In the genomic region with DNA sequence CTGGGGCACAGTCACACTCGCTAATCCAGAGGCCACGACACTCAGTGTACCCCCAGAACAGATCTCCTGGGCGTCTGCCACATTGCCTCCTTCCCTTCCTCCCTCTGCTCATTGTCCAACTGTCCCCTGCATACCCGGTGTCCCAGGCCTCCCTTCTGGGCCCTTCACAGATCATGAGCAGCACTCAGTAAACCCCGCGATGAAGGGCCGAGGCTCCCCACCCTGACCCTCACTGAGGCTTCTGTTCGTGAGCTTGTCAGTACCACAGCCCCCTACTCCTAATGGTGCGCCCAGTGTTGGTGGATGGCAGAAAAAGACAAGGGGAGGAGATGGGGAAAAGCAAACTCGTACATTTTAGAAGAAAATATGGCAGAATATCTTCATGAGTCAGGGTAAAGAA, we compare ENCODE assay signal across 18 cellular contexts. TPM values are rescaled to one million over a fixed set of nuclear protein-coding genes. Genes with fewer than 3 reads are reported as not detected.
DNase-seq lines count a peak whose midpoint lies in the region; ATAC-seq and TF ChIP-seq lines count a peak whose summit lies in the region.
"Had no signal": no experiment of that assay in that cellular context is flagged by ENCODE, and none has a peak within 500 bp of the region (broad histone marks: within the 10 kb centered on the region; RNA-seq: fewer than 3 reads in every experiment).

No MANE protein-coding gene starts in this region.

- no peak overlapping the region for H2BK120ac ChIP-seq in neuronal stem cell (ENCODE audit: low read depth, low read length)

- no peak overlapping the region for H3K4me3 ChIP-seq in neuronal stem cell (ENCODE audit: low read length in 2 of 2)
- H3K4me3 ChIP-seq: GM12878 had no signal

- H3K27me3 Mint-ChIP-seq in T-helper 17 cell (no peaks in the 10 kb centered on the region), glutamatergic neuron (ENCODE audit: unreplicated experiment) (peaks cover 12% of the 10 kb centered on the region)
- H3K27me3 Mint-ChIP-seq: CD8-positive, alpha-beta memory T cell had no signal

- peak overlapping the region; percentile 53 for H2AK5ac ChIP-seq in neuronal stem cell (ENCODE audit: low read depth, low read length)

- H3K4me1 Mint-ChIP-seq in T-helper 17 cell (peaks cover 3% of the 10 kb centered on the region), glutamatergic neuron (ENCODE audit: low read depth, unreplicated experiment) (peaks cover 16% of the 10 kb centered on the region)

- H3K4me3 Mint-ChIP-seq in T-helper 17 cell (no peak overlapping the region), glutamatergic neuron (ENCODE audit: unreplicated experiment) (no peak overlapping the region)
- H3K4me3 Mint-ChIP-seq: CD4-positive, CD25-positive, alpha-beta regulatory T cell; CD8-positive, alpha-beta memory T cell; HFFc6 had no signal

- no peak overlapping the region for H2BK5ac ChIP-seq in neuronal stem cell (ENCODE audit: low read length)

- peaks cover 6% of the 10 kb centered on the region for H3K9me3 Mint-ChIP-seq in glutamatergic neuron (ENCODE audit: unreplicated experiment)
- H3K9me3 Mint-ChIP-seq: CD4-positive, CD25-positive, alpha-beta regulatory T cell; CD8-positive, alpha-beta memory T cell; HFFc6 had no signal

- H3K23ac ChIP-seq in neuronal stem cell (ENCODE audit: low read depth, low read length, poor library complexity) = peak overlapping the region; percentile 83

- peaks cover 0 to 5% of the 10 kb centered on the region in 2 donors for H3K36me3 ChIP-seq in neuronal stem cell (replicated peaks in 1 of 2; ENCODE audit: control insufficient read depth in 2 of 2, insufficient read depth in 2 of 2, low read length in 2 of 2)
- H3K36me3 ChIP-seq: BE2C had no signal

- H3K79me1 ChIP-seq in neuronal stem cell (ENCODE audit: low read depth, low read length) = no peaks in the 10 kb centered on the region

- no peak overlapping the region for H3K9ac ChIP-seq in neuronal stem cell (ENCODE audit: low read depth, low read length, poor library complexity)

- intact Hi-C loops in left colon (cut with DNase I, micrococcal nuclease) = loop anchor here (2.0 to 5.0 kb wide), 2 partner anchors 170 to 172 kb away; no protein-coding TSS in a partner anchor

- WGBS in neuronal stem cell (ENCODE audit: extremely low coverage in 2 of 2, insufficient read length in 2 of 2, insufficient replicate concordance in 1 of 2), 2 donors = no CpG with 5 or more reads among the region's 10 CpGs

- H4K8ac ChIP-seq in neuronal stem cell (ENCODE audit: low read depth, low read length) = no peak overlapping the region

- no peak overlapping the region for H3K4ac ChIP-seq in neuronal stem cell (ENCODE audit: low read length)

- H3K4me2 ChIP-seq in neuronal stem cell (ENCODE audit: insufficient read depth, low read length, poor library complexity, severe bottlenecking) = no peak overlapping the region

- no peak overlapping the region for H3K14ac ChIP-seq in neuronal stem cell (ENCODE audit: low read length)

- H3K27ac ChIP-seq in angular gyrus (ENCODE audit: low read depth, low read length) = peak overlapping the region; percentile 66
- H3K27ac ChIP-seq in neuronal stem cell (replicated peaks; ENCODE audit: low read length) = no peak overlapping the region
- H3K27ac ChIP-seq: HL-60 had no signal

- H3K9me3 ChIP-seq in T-helper 17 cell (ENCODE audit: control insufficient read depth, low read length, poor library complexity, severe bottlenecking) = no peaks in the 10 kb centered on the region
- H3K9me3 ChIP-seq in neuronal stem cell (replicated peaks in 1 of 2; ENCODE audit: control insufficient read depth in 2 of 2, insufficient read depth in 1 of 2, low read depth in 1 of 2, low read length in 2 of 2) = no peaks in the 10 kb centered on the region
- H3K9me3 ChIP-seq: BE2C had no signal

- ATAC-seq in T-helper 17 cell (no peak), left colon (no peak)

- DNase-seq in T-helper 17 cell (no peak), glutamatergic neuron (no peak), neuronal stem cell (ENCODE audit: low spot score) (no peak), UCSD-AML1 (lab: John Stamatoyannopoulos, UW; ENCODE audit: unreplicated experiment) (no peak), left colon (no peak)
- no peak for DNase-seq in central memory CD4-positive, alpha-beta T cell
- DNase-seq in activated CD4-positive, CD25-positive, alpha-beta regulatory T cell treated with anti-CD3 and anti-CD28 coated beads, Interleukin-2, amount 50 U/mL, for 72 hours = no peak
- DNase-seq: GOT3, H7 had no signal

- H3K36me3 Mint-ChIP-seq in T-helper 17 cell (ENCODE audit: low read depth) = no peaks in the 10 kb centered on the region
- no peaks in the 10 kb centered on the region for H3K36me3 Mint-ChIP-seq in glutamatergic neuron (ENCODE audit: unreplicated experiment)
- H3K36me3 Mint-ChIP-seq: CD4-positive, CD25-positive, alpha-beta regulatory T cell; CD8-positive, alpha-beta memory T cell had no signal

- peak overlapping the region; percentile 11 for H3K27ac Mint-ChIP-seq in T-helper 17 cell
- peak overlapping the region; percentile 70 for H3K27ac Mint-ChIP-seq in glutamatergic neuron (ENCODE audit: unreplicated experiment)
- H3K27ac Mint-ChIP-seq: HFFc6 had no signal

- H2BK12ac ChIP-seq in neuronal stem cell (ENCODE audit: low read length) = no peak overlapping the region

- no peaks in the 10 kb centered on the region for H3K27me3 ChIP-seq in neuronal stem cell (ENCODE audit: control insufficient read depth in 3 of 3, insufficient read depth in 3 of 3, low read depth in 1 of 3, low read length in 3 of 3)
- H3K27me3 ChIP-seq: BE2C had no signal

- no peak for TF ChIP-seq CTCF in glutamatergic neuron (IDR thresholded peaks at IDR 0.05; ENCODE audit: partially characterized antibody, unreplicated experiment)

- H4K91ac ChIP-seq in neuronal stem cell (ENCODE audit: low read depth, low read length, poor library complexity) = no peak overlapping the region

- no peak overlapping the region for H2BK15ac ChIP-seq in neuronal stem cell (ENCODE audit: low read length)

- no peak overlapping the region for H3K18ac ChIP-seq in neuronal stem cell (ENCODE audit: low read length)

- no peak overlapping the region for H2AFZ ChIP-seq in neuronal stem cell (ENCODE audit: low read length)

- H3K4me1 ChIP-seq in neuronal stem cell (ENCODE audit: control insufficient read depth in 2 of 2, insufficient read depth in 1 of 2, low read depth in 1 of 2, low read length in 2 of 2) = peaks cover 3% of the 10 kb centered on the region in 2 donors
- H3K4me1 ChIP-seq: BE2C had no signal

RNA-seq across cellular contexts. Expression of a gene that starts 12.6 kb away (rescaled TPM):
- 1 to 10 TPM; 1.1 to 1.4 TPM for total RNA-seq in T-helper 17 cell
- 1.7 TPM for total RNA-seq in glutamatergic neuron (ENCODE audit: unreplicated experiment)
- 2.0 TPM for polyA plus RNA-seq in neuronal stem cell (2013, experiment 1 of 2)
- 2.2 TPM for polyA plus RNA-seq in neuronal stem cell (2013, experiment 2 of 2)
- total RNA-seq in left colon = under 1 TPM in 1 of 2 donors, not detected in 1; 0.82 TPM
- total RNA-seq: CD4-positive, CD25-positive, alpha-beta regulatory T cell; CD8-positive, alpha-beta memory T cell; G401; H7; HFFc6; HT1080 had no signal

RNA-seq across cellular contexts. Expression of a gene that starts 16.1 kb away (rescaled TPM):
- total RNA-seq in T-helper 17 cell (1 to 10 TPM; 1.1 to 2.4 TPM), glutamatergic neuron (ENCODE audit: unreplicated experiment) (2.0 TPM), left colon (1 to 10 TPM; 1.1 to 1.2 TPM)
- polyA plus RNA-seq in neuronal stem cell (2013, experiment 1 of 2) = 4.5 TPM
- polyA plus RNA-seq in neuronal stem cell (2013, experiment 2 of 2) = 4.5 TPM

RNA-seq across cellular contexts. Expression of a gene that starts 51.2 kb away (rescaled TPM):
- 10 to 100 TPM; 91.8 to 93.2 TPM for total RNA-seq in T-helper 17 cell
- 268 TPM for total RNA-seq in glutamatergic neuron (ENCODE audit: unreplicated experiment)
- 20.8 TPM for polyA plus RNA-seq in neuronal stem cell (2013, experiment 1 of 2)
- 19.8 TPM for polyA plus RNA-seq in neuronal stem cell (2013, experiment 2 of 2)
- total RNA-seq in left colon = 10 to 100 TPM; 55.5 to 57.5 TPM

RNA-seq across cellular contexts. Expression of a gene that starts 58.8 kb away (rescaled TPM):
- 10 to 100 TPM in 1 of 2 donors, 1 to 10 TPM in 1; 1.4 to 44.1 TPM for total RNA-seq in T-helper 17 cell
- 82.5 TPM for total RNA-seq in glutamatergic neuron (ENCODE audit: unreplicated experiment)
- 36.9 TPM for polyA plus RNA-seq in neuronal stem cell (2013, experiment 1 of 2)
- polyA plus RNA-seq in neuronal stem cell (2013, experiment 2 of 2) = 37.0 TPM
- 1 to 10 TPM; 1.0 to 2.9 TPM for total RNA-seq in left colon
